In genomic region chr1:57736940-57737339, GRCh38 we compare ENCODE assay signal across 25 cellular contexts.
DNase-seq lines count a peak whose midpoint lies in the region; ATAC-seq lines count a peak whose summit lies in the region.
"Had no signal": no experiment of that assay in that cellular context is flagged by ENCODE, and none has a peak within 500 bp of the region (broad histone marks: within the 10 kb centered on the region; RNA-seq: fewer than 3 reads in every experiment).

No MANE protein-coding gene starts in this region.

- H3K23ac ChIP-seq in neuronal stem cell (ENCODE audit: low read depth, low read length, poor library complexity) = no peak overlapping the region

- DNase-seq in DMS53 (lab: John Stamatoyannopoulos, UW) (peak; percentile 21), DMS53 treated with DMSO at 0.1 percent for 48 hours (lab: John Stamatoyannopoulos, UW; ENCODE audit: unreplicated experiment) (no peak), KBM-7 (peak; percentile 30), UCSD-AML1 (lab: John Stamatoyannopoulos, UW; ENCODE audit: unreplicated experiment) (peak; percentile 66), neuronal stem cell (ENCODE audit: low spot score) (no peak), T-helper 1 cell (no peak)
- DNase-seq: ACHN; C1 segment of cervical spinal cord; Calu3; CD8-positive, alpha-beta memory T cell; DMS153; EL; GF-D8; KG1; NCI-H1105 treated with DMSO at 0.1 percent for 48 hours; NCI-H446; NCI-H69; NK-92 treated with Interleukin-12 subunit alpha and Interleukin-12 subunit beta, amount 100 ng/mL, for 24 hours; SIG-M5; SK-N-SH had no signal

- H4K8ac ChIP-seq in neuronal stem cell (ENCODE audit: low read depth, low read length) = no peak overlapping the region

- in situ Hi-C loops in KBM-7 (cut with MboI; ENCODE audit: low pct_unique_long_range_greater_than_20kb, low sequenced_read_pairs) = no loop called here

- no peaks in the 10 kb centered on the region for H3K9me3 ChIP-seq in neuronal stem cell (replicated peaks in 1 of 2; ENCODE audit: control insufficient read depth in 2 of 2, insufficient read depth in 1 of 2, low read depth in 1 of 2, low read length in 2 of 2)
- H3K9me3 ChIP-seq: SK-N-SH had no signal

- H2BK15ac ChIP-seq in neuronal stem cell (ENCODE audit: low read length) = no peak overlapping the region

- no peaks in the 10 kb centered on the region for H3K4me1 ChIP-seq in neuronal stem cell (ENCODE audit: control insufficient read depth in 2 of 2, insufficient read depth in 1 of 2, low read depth in 1 of 2, low read length in 2 of 2)

- no peak overlapping the region for H2AK5ac ChIP-seq in neuronal stem cell (ENCODE audit: low read depth, low read length)

- no peak overlapping the region for H2BK5ac ChIP-seq in neuronal stem cell (ENCODE audit: low read length)

- H3K18ac ChIP-seq in neuronal stem cell (ENCODE audit: low read length) = peak overlapping the region; percentile 40

- H4K91ac ChIP-seq in neuronal stem cell (ENCODE audit: low read depth, low read length, poor library complexity) = no peak overlapping the region

- H2AFZ ChIP-seq in neuronal stem cell (ENCODE audit: low read length) = no peak overlapping the region

- H2BK120ac ChIP-seq in neuronal stem cell (ENCODE audit: low read depth, low read length) = no peak overlapping the region

- no peak overlapping the region for H2BK12ac ChIP-seq in neuronal stem cell (ENCODE audit: low read length)

- WGBS in neuronal stem cell (ENCODE audit: extremely low coverage in 2 of 2, insufficient read length in 2 of 2, insufficient replicate concordance in 1 of 2), 2 donors = no CpG with 5 or more reads among the region's 6 CpGs

- no peak overlapping the region for H3K4me3 ChIP-seq in neuronal stem cell (ENCODE audit: low read length in 2 of 2)

- H3K4me2 ChIP-seq in neuronal stem cell (ENCODE audit: insufficient read depth, low read length, poor library complexity, severe bottlenecking) = no peak overlapping the region
- H3K4me2 ChIP-seq: SK-N-SH had no signal

- no peaks in the 10 kb centered on the region for H3K79me1 ChIP-seq in neuronal stem cell (ENCODE audit: low read depth, low read length)

- peak overlapping the region; percentile 24 for H3K9ac ChIP-seq in neuronal stem cell (ENCODE audit: low read depth, low read length, poor library complexity)
- H3K9ac ChIP-seq: SK-N-SH had no signal

- ATAC-seq in HG02571 (IDR thresholded peaks at IDR 0.05; ENCODE audit: unreplicated experiment) = no peak
- ATAC-seq in HG02759 (IDR thresholded peaks at IDR 0.05; ENCODE audit: unreplicated experiment) = no peak
- ATAC-seq: HepG2, Panc1 had no signal

- no peak overlapping the region for H3K27ac ChIP-seq in neuronal stem cell (replicated peaks; ENCODE audit: low read length)
- H3K27ac ChIP-seq: 22Rv1 had no signal

- no peaks in the 10 kb centered on the region for H3K36me3 ChIP-seq in neuronal stem cell (replicated peaks in 1 of 2; ENCODE audit: control insufficient read depth in 2 of 2, insufficient read depth in 2 of 2, low read length in 2 of 2)

- H3K27me3 ChIP-seq in neuronal stem cell (ENCODE audit: control insufficient read depth in 3 of 3, insufficient read depth in 3 of 3, low read depth in 1 of 3, low read length in 3 of 3) = no peaks in the 10 kb centered on the region

- H3K14ac ChIP-seq in neuronal stem cell (ENCODE audit: low read length) = no peak overlapping the region

- no peak overlapping the region for H3K4ac ChIP-seq in neuronal stem cell (ENCODE audit: low read length)

Comparison
In these comparisons a context has a peak if more than half of its experiments do, and no peak if none do; other contexts are left out.
1. DNase-seq: peak in DMS53 (single experiment), KBM-7 (single experiment) and UCSD-AML1 (single experiment); none in DMS53 treated with DMSO at 0.1 percent for 48 hours (single experiment), neuronal stem cell (single experiment) and T-helper 1 cell (0 of 5).